ENCODE assay signal across 21 cellular contexts in genomic region chr5:59016925-59017324, GRCh38.
"Had no signal": no experiment of that assay in that cellular context is flagged by ENCODE, and none has a peak within 500 bp of the region (broad histone marks: within the 10 kb centered on the region; RNA-seq: fewer than 3 reads in every experiment).

No MANE protein-coding gene starts in this region.

- H3K27me3 Mint-ChIP-seq: activated CD4-positive, alpha-beta T cell treated with anti-CD3 and anti-CD28 coated beads, Interleukin-2, amount 10 ng/mL, durations not matched to agents 7 days and 5 days; activated CD8-positive, alpha-beta T cell treated with anti-CD3 and anti-CD28 coated beads for 36 hours; activated naive CD4-positive, alpha-beta T cell treated with anti-CD3 and anti-CD28 coated beads, Interleukin-2, amount 10 ng/mL, durations not matched to agents 7 days and 5 days; activated naive CD8-positive, alpha-beta T cell treated with anti-CD3 and anti-CD28 coated beads for 36 hours had no signal

- H3K27me3 ChIP-seq: brain microvascular endothelial cell had no signal

- H3K4me3 Mint-ChIP-seq: activated CD4-positive, alpha-beta T cell treated with anti-CD3 and anti-CD28 coated beads, Interleukin-2, amount 10 ng/mL, durations not matched to agents 7 days and 5 days; activated CD8-positive, alpha-beta T cell treated with anti-CD3 and anti-CD28 coated beads for 36 hours; activated naive CD4-positive, alpha-beta T cell treated with anti-CD3 and anti-CD28 coated beads, Interleukin-2, amount 10 ng/mL, durations not matched to agents 7 days and 5 days; activated naive CD8-positive, alpha-beta T cell treated with anti-CD3 and anti-CD28 coated beads for 36 hours; T-helper 1 cell treated with Interleukin-12 subunit alpha and Interleukin-12 subunit beta and Interleukin-4 antibody, amounts not matched to agents 30 μg/mL and 1 μg/mL, for 36 hours had no signal

- ATAC-seq: activated CD4-positive, CD25-positive, alpha-beta regulatory T cell treated with anti-CD3 and anti-CD28 coated beads, Interleukin-2, amount 50 U/mL, for 24 hours; activated CD8-positive, alpha-beta T cell treated with anti-CD3 and anti-CD28 coated beads for 36 hours; K562; PC-3 had no signal

- H3K4me3 ChIP-seq: K562 had no signal

- H3K36me3 ChIP-seq: brain microvascular endothelial cell had no signal

- H3K27ac ChIP-seq: brain microvascular endothelial cell had no signal

- H3K27ac Mint-ChIP-seq: activated CD4-positive, alpha-beta T cell treated with anti-CD3 and anti-CD28 coated beads, Interleukin-2, amount 10 ng/mL, durations not matched to agents 7 days and 5 days; activated CD8-positive, alpha-beta T cell treated with anti-CD3 and anti-CD28 coated beads for 36 hours; activated naive CD4-positive, alpha-beta T cell treated with anti-CD3 and anti-CD28 coated beads, Interleukin-2, amount 10 ng/mL, durations not matched to agents 7 days and 5 days; activated naive CD8-positive, alpha-beta T cell treated with anti-CD3 and anti-CD28 coated beads for 36 hours; T-helper 1 cell treated with Interleukin-12 subunit alpha and Interleukin-12 subunit beta and Interleukin-4 antibody, amounts not matched to agents 30 μg/mL and 1 μg/mL, for 36 hours had no signal

- DNase-seq: activated CD4-positive, alpha-beta T cell treated with anti-CD3 and anti-CD28 coated beads, Interleukin-2, amount 10 ng/mL, durations not matched to agents 7 days and 5 days; activated CD8-positive, alpha-beta memory T cell treated with anti-CD3 and anti-CD28 coated beads, Interleukin-2, amount 50 U/mL, for 4 hours; activated CD8-positive, alpha-beta T cell treated with anti-CD3 and anti-CD28 coated beads for 36 hours; activated gamma-delta T cell treated with Interleukin-2 at 50 U/mL for 16 hours; activated naive CD4-positive, alpha-beta T cell treated with anti-CD3 and anti-CD28 coated beads, Interleukin-2, amount 10 ng/mL, durations not matched to agents 7 days and 5 days; activated naive CD8-positive, alpha-beta T cell treated with anti-CD3 and anti-CD28 coated beads for 36 hours; brain microvascular endothelial cell; cerebellar nuclear complex; Karpas-422; MM.1S; NCI-H1105; NCI-H1436; NCI-H1694 treated with DMSO at 0.1 percent for 48 hours; NCI-H2029 treated with DMSO at 0.1 percent for 48 hours; NCI-H510A treated with DMSO at 0.1 percent for 48 hours; NCI-H69; PC-3; SHP77 treated with DMSO at 0.1 percent for 48 hours had no signal
